Comparison of ENCODE assay signal across 34 cellular contexts in the genomic region with DNA sequence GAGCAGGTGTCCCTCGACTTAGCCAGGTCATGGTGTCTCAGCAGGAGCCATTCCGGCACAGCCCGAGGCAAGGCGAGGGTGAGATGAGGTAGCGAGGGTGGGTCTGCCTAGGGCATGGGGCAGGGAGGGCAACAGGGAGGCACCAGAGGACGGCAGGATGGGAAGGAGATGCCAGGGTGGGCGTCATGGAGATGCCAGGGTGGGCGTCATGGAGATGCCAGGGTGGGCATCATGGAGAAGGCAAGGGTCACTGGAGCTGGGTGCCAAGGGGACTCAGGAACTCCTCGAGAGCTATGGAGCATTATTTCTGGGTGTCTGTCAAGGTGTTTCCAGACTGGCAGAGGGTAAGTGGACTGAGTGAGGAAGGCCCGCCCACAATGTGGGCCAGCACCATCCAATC. TPM values are rescaled to one million over a fixed set of nuclear protein-coding genes. Genes with fewer than 3 reads are reported as not detected.
"Had no signal": no experiment of that assay in that cellular context is flagged by ENCODE, and none has a peak within 500 bp of the region (broad histone marks: within the 10 kb centered on the region; RNA-seq: fewer than 3 reads in every experiment).

No MANE protein-coding gene starts in this region.

- H3K9me3 Mint-ChIP-seq: activated naive CD4-positive, alpha-beta T cell treated with anti-CD3 and anti-CD28 coated beads, Interleukin-2, amount 50 U/mL, for 24 hours had no signal

- H3K4me1 ChIP-seq: adrenal gland, gastrocnemius medialis had no signal

- DNase-seq: activated CD4-positive, alpha-beta memory T cell treated with anti-CD3 and anti-CD28 coated beads, Interleukin-2, amount 10 ng/mL, durations not matched to agents 7 days and 5 days; activated CD4-positive, alpha-beta T cell treated with anti-CD3 and anti-CD28 coated beads for 1 hour; activated CD4-positive, alpha-beta T cell treated with anti-CD3 and anti-CD28 coated beads for 4 hours; activated CD4-positive, alpha-beta T cell treated with anti-CD3 and anti-CD28 coated beads, Interleukin-2, amount 10 ng/mL, durations not matched to agents 7 days and 5 days; activated CD4-positive, alpha-beta T cell treated with anti-CD3 and anti-CD28 coated beads, Interleukin-2, amount 50 U/mL, for 4 hours; activated CD8-positive, alpha-beta memory T cell treated with anti-CD3 and anti-CD28 coated beads, Interleukin-2, amount 10 ng/mL, durations not matched to agents 7 days and 5 days; activated CD8-positive, alpha-beta memory T cell treated with anti-CD3 and anti-CD28 coated beads, Interleukin-2, amount 50 U/mL, for 4 hours; activated effector memory CD4-positive, alpha-beta T cell treated with anti-CD3 and anti-CD28 coated beads, Interleukin-2, amount 50 U/mL, for 16 hours; activated naive CD4-positive, alpha-beta T cell treated with anti-CD3 and anti-CD28 coated beads for 36 hours; activated naive CD8-positive, alpha-beta T cell treated with anti-CD3 and anti-CD28 coated beads for 36 hours; activated naive CD8-positive, alpha-beta T cell treated with anti-CD3 and anti-CD28 coated beads, Interleukin-2, amount 50 U/mL, for 24 hours; activated T-cell treated with anti-CD3 and anti-CD28 coated beads, Interleukin-2, amount 50 U/mL, for 1 hour; activated T-cell treated with anti-CD3 and anti-CD28 coated beads, Interleukin-2, amount 50 U/mL, for 48 hours; adrenal gland; amygdala; body of pancreas; caudate nucleus; cortex of kidney; dermis blood vessel endothelial cell; effector CD4-positive, alpha-beta T cell; effector memory CD8-positive, alpha-beta T cell; erythroblast; foreskin keratinocyte; gastrocnemius medialis; glutamatergic neuron; heart left ventricle; SW 1271; T-cell had no signal

- H3K4me3 ChIP-seq: adrenal gland, body of pancreas, esophagus muscularis mucosa, gastrocnemius medialis, heart left ventricle had no signal

- H3K9me3 ChIP-seq: adrenal gland, body of pancreas had no signal

- H3K4me3 Mint-ChIP-seq: activated CD4-positive, alpha-beta memory T cell treated with anti-CD3 and anti-CD28 coated beads, Interleukin-2, amount 10 ng/mL, durations not matched to agents 7 days and 5 days; activated CD4-positive, alpha-beta T cell treated with anti-CD3 and anti-CD28 coated beads, Interleukin-2, amount 10 ng/mL, durations not matched to agents 7 days and 5 days; activated CD8-positive, alpha-beta memory T cell treated with anti-CD3 and anti-CD28 coated beads, Interleukin-2, amount 10 ng/mL, durations not matched to agents 7 days and 5 days; activated naive CD4-positive, alpha-beta T cell treated with anti-CD3 and anti-CD28 coated beads for 36 hours; activated naive CD4-positive, alpha-beta T cell treated with anti-CD3 and anti-CD28 coated beads, Interleukin-2, amount 50 U/mL, for 24 hours; activated naive CD8-positive, alpha-beta T cell treated with anti-CD3 and anti-CD28 coated beads for 36 hours; activated naive CD8-positive, alpha-beta T cell treated with anti-CD3 and anti-CD28 coated beads, Interleukin-2, amount 50 U/mL, for 24 hours; activated T-helper 1 cell treated with anti-CD3 and anti-CD28 coated beads, Interleukin-12 subunit alpha, Interleukin-12 subunit beta, Interleukin-2, Interleukin-4 antibody, amounts not matched to agents 30 ng/mL and 10 ng/mL and 1 ng/mL, durations not matched to agents 14 hours and 24 hours and 36 hours; effector memory CD8-positive, alpha-beta T cell; T-cell; T-helper 1 cell treated with Interleukin-12 subunit alpha and Interleukin-12 subunit beta and Interleukin-4 antibody, amounts not matched to agents 30 μg/mL and 1 μg/mL, for 36 hours; WTC11 had no signal

- H3K36me3 Mint-ChIP-seq: T-cell had no signal

- H3K27me3 ChIP-seq: body of pancreas had no signal

- H3K27ac ChIP-seq: adrenal gland, body of pancreas, esophagus muscularis mucosa, foreskin keratinocyte, gastrocnemius medialis, heart left ventricle had no signal

- H3K27ac Mint-ChIP-seq: activated CD4-positive, alpha-beta memory T cell treated with anti-CD3 and anti-CD28 coated beads, Interleukin-2, amount 10 ng/mL, durations not matched to agents 7 days and 5 days; activated CD8-positive, alpha-beta memory T cell treated with anti-CD3 and anti-CD28 coated beads, Interleukin-2, amount 10 ng/mL, durations not matched to agents 7 days and 5 days; activated naive CD4-positive, alpha-beta T cell treated with anti-CD3 and anti-CD28 coated beads for 36 hours; activated naive CD4-positive, alpha-beta T cell treated with anti-CD3 and anti-CD28 coated beads, Interleukin-2, amount 50 U/mL, for 24 hours; activated naive CD8-positive, alpha-beta T cell treated with anti-CD3 and anti-CD28 coated beads for 36 hours; activated naive CD8-positive, alpha-beta T cell treated with anti-CD3 and anti-CD28 coated beads, Interleukin-2, amount 50 U/mL, for 24 hours; activated T-helper 1 cell treated with anti-CD3 and anti-CD28 coated beads, Interleukin-12 subunit alpha, Interleukin-12 subunit beta, Interleukin-2, Interleukin-4 antibody, amounts not matched to agents 30 ng/mL and 10 ng/mL and 1 ng/mL, durations not matched to agents 14 hours and 24 hours and 36 hours; activated T-helper 2 cell treated with anti-CD3 and anti-CD28 coated beads, Interferon-gamma antibody, Interleukin-2, Interleukin-4, amounts not matched to agents 10 μg/mL and 5 μg/mL and 100 μg/mL, durations not matched to agents 14 hours and 24 hours and 36 hours; T-cell; WTC11 had no signal

- H3K36me3 ChIP-seq: adrenal gland, esophagus muscularis mucosa, gastrocnemius medialis, heart left ventricle had no signal

RNA-seq across cellular contexts. Expression of gene DEGS2, which starts 7.4 kb away (rescaled TPM):
- total RNA-seq: activated CD8-positive, alpha-beta memory T cell treated with anti-CD3 and anti-CD28 coated beads, Interleukin-2, amount 10 ng/mL, durations not matched to agents 7 days and 5 days had no signal
